ENCODE assay signal across 13 cellular contexts in the genomic region with DNA sequence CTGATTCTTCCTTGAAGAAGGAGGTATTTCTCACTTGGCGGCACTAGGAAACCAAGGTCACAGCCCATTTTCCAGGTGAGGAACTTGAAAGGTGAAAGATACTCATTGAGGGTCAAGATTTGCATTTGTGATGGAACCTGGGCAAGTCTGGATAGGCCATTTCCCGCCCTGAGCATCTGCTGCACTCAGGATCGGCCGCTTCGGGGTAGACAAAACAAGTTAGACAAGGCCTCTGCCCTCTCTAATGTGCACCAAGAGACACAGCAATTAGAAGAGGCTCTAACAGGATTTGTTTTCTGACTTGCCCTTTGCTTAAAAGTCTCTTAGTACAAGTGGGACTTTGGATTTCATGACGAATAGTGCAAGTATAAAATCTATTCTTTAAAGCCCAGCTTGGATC.
DNase-seq lines count a peak whose midpoint lies in the region; ATAC-seq and TF ChIP-seq lines count a peak whose summit lies in the region.
"Had no signal": no experiment of that assay in that cellular context is flagged by ENCODE, and none has a peak within 500 bp of the region (broad histone marks: within the 10 kb centered on the region; RNA-seq: fewer than 3 reads in every experiment).

No MANE protein-coding gene starts in this region.

- no peaks in the 10 kb centered on the region for H3K27me3 Mint-ChIP-seq in activated T-helper 17 cell treated with anti-CD3 and anti-CD28 coated beads, Interleukin-2, amount 50 U/mL, for 72 hours
- no peaks in the 10 kb centered on the region for H3K27me3 Mint-ChIP-seq in type B pancreatic cell

- no peaks in the 10 kb centered on the region for H3K9me3 Mint-ChIP-seq in activated T-helper 17 cell treated with anti-CD3 and anti-CD28 coated beads, Interleukin-2, amount 50 U/mL, for 72 hours
- H3K9me3 Mint-ChIP-seq in type B pancreatic cell, result no peaks in the 10 kb centered on the region
- H3K9me3 Mint-ChIP-seq: CD14-positive monocyte; CD8-positive, alpha-beta T cell had no signal

- no peaks in the 10 kb centered on the region for H3K4me1 Mint-ChIP-seq in activated T-helper 17 cell treated with anti-CD3 and anti-CD28 coated beads, Interleukin-2, amount 50 U/mL, for 72 hours
- H3K4me1 Mint-ChIP-seq in type B pancreatic cell (ENCODE audit: unreplicated experiment), result peaks cover 25% of the 10 kb centered on the region

- TF ChIP-seq CTCF in type B pancreatic cell (conservative IDR thresholded peaks at IDR 0.05), result no peak

- ATAC-seq in activated T-helper 17 cell treated with anti-CD3 and anti-CD28 coated beads, Interleukin-2, amount 50 U/mL, for 72 hours (replicated peaks), result no peak
- ATAC-seq in esophagus mucosa (peak; percentile 62), GM19023 (IDR thresholded peaks at IDR 0.05; ENCODE audit: unreplicated experiment) (no peak), GM18519 (IDR thresholded peaks at IDR 0.05; ENCODE audit: low FRiP score, unreplicated experiment) (no peak)
- ATAC-seq: CD8-positive, alpha-beta T cell; HCT116 had no signal

- DNase-seq in DMS 273 (lab: John Stamatoyannopoulos, UW; ENCODE audit: unreplicated experiment) (peak; percentile 23), DMS 273 treated with DMSO at 0.1 percent for 48 hours (lab: John Stamatoyannopoulos, UW) (no peak), type B pancreatic cell (ENCODE audit: extremely low spot score, unreplicated experiment) (no peak), activated T-cell treated with anti-CD3 and anti-CD28 coated beads for 4 hours (no peak)
- DNase-seq: CD8-positive, alpha-beta T cell; COR-L47; EL had no signal

- no peak overlapping the region for H3K4me3 Mint-ChIP-seq in activated T-helper 17 cell treated with anti-CD3 and anti-CD28 coated beads, Interleukin-2, amount 50 U/mL, for 72 hours
- no peak overlapping the region for H3K4me3 Mint-ChIP-seq in type B pancreatic cell
- H3K4me3 Mint-ChIP-seq: CD14-positive monocyte; CD8-positive, alpha-beta T cell had no signal

- H3K36me3 Mint-ChIP-seq in activated T-helper 17 cell treated with anti-CD3 and anti-CD28 coated beads, Interleukin-2, amount 50 U/mL, for 72 hours (ENCODE audit: low read depth), result no peaks in the 10 kb centered on the region
- H3K36me3 Mint-ChIP-seq in type B pancreatic cell, result no peaks in the 10 kb centered on the region
- H3K36me3 Mint-ChIP-seq: CD14-positive monocyte; CD8-positive, alpha-beta T cell had no signal

- H3K27ac Mint-ChIP-seq in activated T-helper 17 cell treated with anti-CD3 and anti-CD28 coated beads, Interleukin-2, amount 50 U/mL, for 72 hours, result peak overlapping the region; percentile 48
- H3K27ac Mint-ChIP-seq in type B pancreatic cell, result peak overlapping the region; percentile 57
- H3K27ac Mint-ChIP-seq: CD14-positive monocyte; CD8-positive, alpha-beta T cell had no signal
